In the genomic region with DNA sequence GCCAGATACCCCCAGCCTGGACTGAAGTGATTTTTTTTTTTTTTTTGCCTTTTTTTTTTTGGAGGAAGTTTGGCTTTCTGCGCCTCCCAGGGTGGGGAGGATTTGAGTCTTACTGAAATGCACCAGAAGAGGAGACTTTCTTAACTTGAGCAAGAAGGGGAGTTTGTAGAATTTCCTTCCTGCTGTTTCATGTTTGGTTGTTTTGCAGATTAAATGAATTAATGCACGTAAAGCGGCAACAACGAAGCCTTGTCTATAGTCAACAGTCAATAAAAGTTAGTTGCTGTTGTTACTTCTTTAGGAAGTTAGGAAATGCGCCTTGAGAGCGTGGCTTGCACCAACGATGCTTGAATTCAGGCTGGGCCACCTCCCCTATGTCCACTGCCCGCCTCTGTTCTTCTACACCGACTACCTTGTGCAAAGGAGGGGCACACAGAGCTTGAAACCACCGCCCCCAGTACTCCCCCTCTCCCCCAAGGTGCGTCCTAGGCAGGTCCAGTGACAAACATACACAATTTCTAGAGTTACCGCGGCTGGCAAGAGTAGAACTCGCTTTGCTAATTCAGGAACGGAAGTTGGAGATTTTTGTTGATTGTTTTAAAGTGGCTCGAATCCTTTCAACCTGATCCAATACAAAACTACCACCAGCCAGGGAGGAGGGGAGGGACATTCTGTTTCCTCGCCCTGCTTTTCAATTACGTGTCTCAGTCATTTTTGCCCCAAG, we compare ENCODE assay signal across 10 cellular contexts. TPM values are rescaled to one million over a fixed set of nuclear protein-coding genes. Genes with fewer than 3 reads are reported as not detected.
DNase-seq lines count a peak whose midpoint lies in the region; ATAC-seq and TF ChIP-seq lines count a peak whose summit lies in the region.
"Had no signal": no experiment of that assay in that cellular context is flagged by ENCODE, and none has a peak within 500 bp of the region (broad histone marks: within the 10 kb centered on the region; RNA-seq: fewer than 3 reads in every experiment).

No MANE protein-coding gene starts in this region.

- no peak overlapping the region for H3K27ac Mint-ChIP-seq in neural progenitor cell

- H3K4me3 ChIP-seq in PC-3 (ENCODE audit: low read length) (peak overlapping the region; percentile 52), neural progenitor cell (peak overlapping the region; percentile 42), OCI-LY7 (ENCODE audit: low read depth, low read length, poor library complexity, severe bottlenecking) (no peak overlapping the region), testis (peak overlapping the region in 1 of 2 donors; percentile 11)
- H3K4me3 ChIP-seq in effector memory CD4-positive, alpha-beta T cell (ENCODE audit: insufficient read depth, low read depth, low read length, poor library complexity, severe bottlenecking): peak overlapping the region; percentile 30

- H4K20me1 ChIP-seq in PC-3 (ENCODE audit: low read length) (no peaks in the 10 kb centered on the region), neural progenitor cell (ENCODE audit: low read depth) (no peaks in the 10 kb centered on the region), OCI-LY7 (ENCODE audit: insufficient read depth, low read length) (no peaks in the 10 kb centered on the region)

- H3K79me2 ChIP-seq in PC-3 (ENCODE audit: low read length) (no peaks in the 10 kb centered on the region), neural progenitor cell (ENCODE audit: low read depth) (no peaks in the 10 kb centered on the region), OCI-LY7 (ENCODE audit: insufficient read depth, low read depth, low read length) (no peaks in the 10 kb centered on the region)

- POLR2A ChIA-PET in PC-3 (lab: Charles Lee; ENCODE audit: unreplicated experiment) (interaction anchor here (0.6 kb wide), 1 partner anchor 679 kb away, joined by 7 read pairs; no protein-coding TSS in a partner anchor), OCI-LY7 (lab: Charles Lee) (no interaction called here)

- DNase-seq in PC-3 (peak; percentile 27), neural progenitor cell (ENCODE audit: low spot score) (peak; percentile 19), OCI-LY7 (ENCODE audit: low spot score) (no peak), testis (no peak), activated gamma-delta T cell (lab: John Stamatoyannopoulos, UW) (no peak)
- DNase-seq in effector memory CD4-positive, alpha-beta T cell: no peak
- DNase-seq: sigmoid colon, SW 1271 had no signal

- no peaks in the 10 kb centered on the region for H3K36me3 Mint-ChIP-seq in neural progenitor cell

- intact Hi-C loops in PC-3 (cut with micrococcal nuclease): no loop called here
- intact Hi-C loops in OCI-LY7 (cut with micrococcal nuclease; ENCODE audit: unreplicated experiment): no loop called here
- intact Hi-C loops in testis (cut with DNase I; ENCODE audit: low total_unique reads): loop anchor here (10.0 kb wide), 1 partner anchor 1610 kb away; no protein-coding TSS in a partner anchor

- H3F3A ChIP-seq in PC-3 (ENCODE audit: low read length, unreplicated experiment) (no peaks in the 10 kb centered on the region), neural progenitor cell (ENCODE audit: low read depth) (peaks cover 7% of the 10 kb centered on the region)

- H3K27me3 ChIP-seq in PC-3 (ENCODE audit: low read length) (no peaks in the 10 kb centered on the region), neural progenitor cell (peaks cover 77% of the 10 kb centered on the region), testis (no peaks in the 10 kb centered on the region)
- H3K27me3 ChIP-seq in effector memory CD4-positive, alpha-beta T cell (replicated peaks; ENCODE audit: control insufficient read depth, insufficient read depth, low read length, poor library complexity, severe bottlenecking): peaks cover 34% of the 10 kb centered on the region

- TF ChIP-seq CTCF in PC-3 (conservative IDR thresholded peaks at IDR 0.05; ENCODE audit: low read depth, low read length): no peak
- no peak for TF ChIP-seq CTCF in neural progenitor cell (IDR thresholded peaks at IDR 0.05)
- TF ChIP-seq CTCF in OCI-LY7 (conservative IDR thresholded peaks at IDR 0.05; ENCODE audit: low read length): no peak
- TF ChIP-seq CTCF in testis (IDR thresholded peaks at IDR 0.05): no peak

- H2AFZ ChIP-seq in PC-3 (ENCODE audit: low read length): peak overlapping the region; percentile 77
- peak overlapping the region; percentile 13 for H2AFZ ChIP-seq in neural progenitor cell (replicated peaks)
- no peak overlapping the region for H2AFZ ChIP-seq in OCI-LY7 (ENCODE audit: low read length)

- H3K4me2 ChIP-seq in PC-3 (ENCODE audit: low read length) (peak overlapping the region; percentile 87), neural progenitor cell (peak overlapping the region; percentile 75), OCI-LY7 (ENCODE audit: low read length) (no peak overlapping the region)

- peak; percentile 27 for ATAC-seq in GM18511 (IDR thresholded peaks at IDR 0.05; ENCODE audit: unreplicated experiment)
- ATAC-seq in PC-3: no peak
- no peak for ATAC-seq in GM19467 (IDR thresholded peaks at IDR 0.05; ENCODE audit: unreplicated experiment)

- peaks cover 48% of the 10 kb centered on the region for H3K27me3 Mint-ChIP-seq in neural progenitor cell (ENCODE audit: insufficient read depth, low read depth)

- no peak overlapping the region for H3K9ac ChIP-seq in PC-3 (ENCODE audit: low read length)
- H3K9ac ChIP-seq in neural progenitor cell: no peak overlapping the region

- no peak overlapping the region for H3K27ac ChIP-seq in PC-3 (ENCODE audit: low read length)
- no peak overlapping the region for H3K27ac ChIP-seq in effector memory CD4-positive, alpha-beta T cell (ENCODE audit: insufficient read depth, low read length, poor library complexity, severe bottlenecking)
- H3K27ac ChIP-seq in neural progenitor cell: no peak overlapping the region
- no peak overlapping the region for H3K27ac ChIP-seq in OCI-LY7 (ENCODE audit: low read depth, low read length, poor library complexity, severe bottlenecking)
- no peak overlapping the region for H3K27ac ChIP-seq in testis
- H3K27ac ChIP-seq: sigmoid colon had no signal

- H3K4me3 Mint-ChIP-seq in neural progenitor cell: peak overlapping the region; percentile 83

- H3K36me3 ChIP-seq in PC-3 (ENCODE audit: low read depth, low read length) (no peaks in the 10 kb centered on the region), neural progenitor cell (no peaks in the 10 kb centered on the region), OCI-LY7 (ENCODE audit: insufficient read depth, low read length) (no peaks in the 10 kb centered on the region), testis (ENCODE audit: low read depth, missing control alignments) (no peaks in the 10 kb centered on the region)
- no peaks in the 10 kb centered on the region for H3K36me3 ChIP-seq in effector memory CD4-positive, alpha-beta T cell (ENCODE audit: control insufficient read depth, insufficient read depth, low read length)
- H3K36me3 ChIP-seq: sigmoid colon had no signal

- H3K9me3 ChIP-seq in PC-3 (ENCODE audit: low read length) (no peaks in the 10 kb centered on the region), neural progenitor cell (ENCODE audit: low read depth) (no peaks in the 10 kb centered on the region), OCI-LY7 (ENCODE audit: low read length) (no peaks in the 10 kb centered on the region), testis (no peaks in the 10 kb centered on the region)
- H3K9me3 ChIP-seq in effector memory CD4-positive, alpha-beta T cell (ENCODE audit: control insufficient read depth, low read length): no peaks in the 10 kb centered on the region
- H3K9me3 ChIP-seq: sigmoid colon had no signal

- H3K4me1 Mint-ChIP-seq in neural progenitor cell: peaks cover 23% of the 10 kb centered on the region

- CTCF ChIA-PET in PC-3 (lab: Charles Lee) (no interaction called here), OCI-LY7 (lab: Charles Lee; ENCODE audit: unreplicated experiment) (no interaction called here)

- peaks cover 38% of the 10 kb centered on the region for H3K4me1 ChIP-seq in PC-3 (ENCODE audit: insufficient read depth, low read length)
- peaks cover 7% of the 10 kb centered on the region for H3K4me1 ChIP-seq in effector memory CD4-positive, alpha-beta T cell (ENCODE audit: control insufficient read depth, insufficient read depth, low read length, poor library complexity, severe bottlenecking)
- H3K4me1 ChIP-seq in neural progenitor cell: peaks cover 13% of the 10 kb centered on the region
- no peaks in the 10 kb centered on the region for H3K4me1 ChIP-seq in OCI-LY7 (ENCODE audit: insufficient read depth, low read length, poor library complexity, severe bottlenecking)
- H3K4me1 ChIP-seq in testis: peaks cover 5% of the 10 kb centered on the region

- BruUV-seq in PC-3 (replicated peaks; lab: Mats Ljungman, UMichigan) (no TSS peak), OCI-LY7 (replicated peaks; lab: Mats Ljungman, UMichigan) (no TSS peak)

- WGBS in testis, 2 donors: 5 to 10% methylated on average over 18 of the region's 18 CpGs

- H3K9me3 Mint-ChIP-seq in neural progenitor cell: no peaks in the 10 kb centered on the region

- H3K9me2 ChIP-seq in PC-3 (replicated peaks; ENCODE audit: low read length) (no peaks in the 10 kb centered on the region), OCI-LY7 (ENCODE audit: insufficient read depth, low read length) (no peaks in the 10 kb centered on the region)

- no peak for TF ChIP-seq POLR2A in testis (IDR thresholded peaks at IDR 0.05)

RNA-seq across cellular contexts. Expression of gene CYP24A1, which starts 0.8 kb away (rescaled TPM):
- 0.81 and 1.2 TPM in 2 replicates for total RNA-seq in PC-3 (2014; rRNA removed)
- not detected in 2 replicates for total RNA-seq in neural progenitor cell (ENCODE audit: low replicate concordance)
- total RNA-seq in OCI-LY7 (2014; rRNA removed; shearing (Covaris generic)): not detected in 2 replicates
- total RNA-seq in OCI-LY7 (2022): not detected in 2 replicates
- total RNA-seq in testis: under 1 TPM; 0.43 to 0.94 TPM
- not detected for polyA plus RNA-seq in testis (ENCODE audit: insufficient read depth, low read depth, low replicate concordance)
- total RNA-seq: sigmoid colon had no signal

RNA-seq across cellular contexts. Expression of gene PFDN4, which starts 33.3 kb away (rescaled TPM):
- 100 and 122 TPM in 2 replicates for total RNA-seq in PC-3 (2014; rRNA removed)
- total RNA-seq in neural progenitor cell (ENCODE audit: low replicate concordance): 198 and 597 TPM in 2 replicates
- 40.7 and 52.5 TPM in 2 replicates for total RNA-seq in OCI-LY7 (2014; rRNA removed; shearing (Covaris generic))
- 29.7 and 36.8 TPM in 2 replicates for total RNA-seq in OCI-LY7 (2022)
- 10 to 100 TPM; 32.8 to 44.9 TPM for total RNA-seq in testis
- polyA plus RNA-seq in testis (ENCODE audit: insufficient read depth, low read depth, low replicate concordance): 67.3 TPM

Comparison
In these comparisons a context has a peak if more than half of its experiments do, and no peak if none do; other contexts are left out.
1. DNase-seq: peak in PC-3 (single experiment) and neural progenitor cell (single experiment); none in effector memory CD4-positive, alpha-beta T cell (0 of 3), OCI-LY7 (single experiment), testis (single experiment) and activated gamma-delta T cell (single experiment).